In the genomic region with DNA sequence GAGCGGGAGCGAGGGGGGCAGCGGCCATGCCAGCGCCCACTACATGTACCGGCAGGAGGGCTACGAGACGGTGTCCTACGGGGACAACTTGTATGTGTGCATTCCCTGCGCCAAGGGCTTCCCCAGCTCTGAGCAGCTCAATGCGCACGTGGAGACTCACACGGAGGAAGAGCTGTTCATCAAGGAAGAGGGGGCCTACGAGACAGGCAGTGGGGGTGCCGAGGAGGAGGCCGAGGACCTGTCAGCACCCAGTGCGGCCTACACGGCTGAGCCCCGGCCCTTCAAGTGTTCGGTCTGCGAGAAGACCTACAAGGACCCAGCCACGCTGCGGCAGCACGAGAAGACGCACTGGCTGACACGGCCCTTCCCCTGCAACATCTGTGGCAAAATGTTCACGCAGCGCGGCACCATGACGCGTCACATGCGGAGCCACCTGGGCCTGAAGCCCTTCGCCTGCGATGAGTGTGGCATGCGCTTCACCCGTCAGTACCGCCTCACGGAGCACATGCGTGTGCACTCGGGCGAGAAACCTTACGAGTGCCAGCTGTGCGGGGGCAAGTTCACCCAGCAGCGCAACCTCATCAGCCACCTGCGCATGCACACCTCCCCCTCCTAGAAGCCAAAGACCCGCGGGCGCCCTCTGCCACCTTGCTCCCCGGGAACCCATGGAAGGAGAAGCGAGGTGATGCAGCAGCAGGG, we compare ENCODE assay signal across 1 cellular context.
TF ChIP-seq lines count a peak whose summit lies in the region.

No MANE protein-coding gene starts in this region.

TF ChIP-seq in GM12891, 5 proteins besides CTCF, POLR2A, EP300 and RAD21:
- TF ChIP-seq POU2F2 (IDR thresholded peaks at IDR 0.05; ENCODE audit: low read depth, low read length) (no peak), POLR2AphosphoS5 (IDR thresholded peaks at IDR 0.05; ENCODE audit: low read depth, low read length) (no peak), PAX5 (IDR thresholded peaks at IDR 0.05; ENCODE audit: insufficient read depth, low read length, severe bottlenecking) (no peak), SPI1 (IDR thresholded peaks at IDR 0.05; ENCODE audit: low read depth, low read length) (no peak), TAF1 (IDR thresholded peaks at IDR 0.05; ENCODE audit: low read depth, low read length) (no peak)
